ENCODE assay signal across 1 cellular context in genomic region chr10:132412316-132413192, GRCh38.
TF ChIP-seq lines count a peak whose summit lies in the region.

No MANE protein-coding gene starts in this region.

TF ChIP-seq in HepG2, 621 proteins besides CTCF, POLR2A, EP300 and RAD21 (continued from another document):
- TF ChIP-seq ATF5 (CRISPR knock-in tag; IDR thresholded peaks at IDR 0.05; ENCODE audit: low read depth) (no peak), ZBTB14 (CRISPR knock-in tag; IDR thresholded peaks at IDR 0.05) (no peak), ZNF577 (CRISPR knock-in tag; IDR thresholded peaks at IDR 0.05; ENCODE audit: borderline replicate concordance, low read depth) (no peak), U2AF2 (IDR thresholded peaks at IDR 0.05; ENCODE audit: low read depth, low read length) (no peak), ZBTB37 (CRISPR knock-in tag; IDR thresholded peaks at IDR 0.05) (no peak), IRF2 (CRISPR knock-in tag; IDR thresholded peaks at IDR 0.05) (no peak)
